In genomic region chr7:122350701-122351100, GRCh38 we compare ENCODE assay signal across 19 cellular contexts. TPM values are rescaled to one million over a fixed set of nuclear protein-coding genes. Genes with fewer than 3 reads are reported as not detected.
DNase-seq lines count a peak whose midpoint lies in the region; ATAC-seq, FAIRE-seq and TF ChIP-seq lines count a peak whose summit lies in the region.
"Had no signal": no experiment of that assay in that cellular context is flagged by ENCODE, and none has a peak within 500 bp of the region (broad histone marks: within the 10 kb centered on the region; RNA-seq: fewer than 3 reads in every experiment).

No MANE protein-coding gene starts in this region.

- H2BK15ac ChIP-seq in H9 (ENCODE audit: low read depth, low read length), result no peak overlapping the region

- no peak overlapping the region for H3T11ph ChIP-seq in H9 (ENCODE audit: low read length)

- WGBS in H9 (ENCODE audit: extremely low coverage, insufficient read length, low lambda C conversion rate), result no CpG with 5 or more reads among the region's 3 CpGs
- 88% methylated on average over 3 of the region's 3 CpGs for WGBS in right cardiac atrium

- H3F3A ChIP-seq in neural progenitor cell (ENCODE audit: low read depth), result peaks cover 33% of the 10 kb centered on the region

- H3K4me3 Mint-ChIP-seq in H9 (no peak overlapping the region), WTC11 (no peak overlapping the region), neural progenitor cell (no peak overlapping the region)
- H3K4me3 Mint-ChIP-seq: CD4-positive, alpha-beta T cell had no signal

- no peak overlapping the region for H3K14ac ChIP-seq in H9 (ENCODE audit: insufficient read depth, low read length)

- H3K9me3 ChIP-seq in H9 (ENCODE audit: control insufficient read depth, low read depth, low read length) (no peaks in the 10 kb centered on the region), neural progenitor cell (ENCODE audit: low read depth) (no peaks in the 10 kb centered on the region), right cardiac atrium (ENCODE audit: control insufficient read depth, low read length) (no peaks in the 10 kb centered on the region)
- H3K9me3 ChIP-seq: BE2C, HAP-1 had no signal

- H4K20me1 ChIP-seq in H9 (ENCODE audit: control insufficient read depth, insufficient read depth, insufficient read length) (no peaks in the 10 kb centered on the region), neural progenitor cell (ENCODE audit: low read depth) (no peaks in the 10 kb centered on the region)

- H3K79me2 ChIP-seq in H9 (ENCODE audit: insufficient read depth, low read length), result no peaks in the 10 kb centered on the region
- no peaks in the 10 kb centered on the region for H3K79me2 ChIP-seq in neural progenitor cell (ENCODE audit: low read depth)

- H3K4me2 ChIP-seq in H9 (ENCODE audit: insufficient read depth, insufficient read length, low read length), result no peak overlapping the region
- no peak overlapping the region for H3K4me2 ChIP-seq in neural progenitor cell

- no peak overlapping the region for H3K56ac ChIP-seq in H9 (ENCODE audit: insufficient read length, low read depth, low read length)

- CTCF ChIA-PET in WTC11 (lab: Charles Lee), result interaction anchor here (1.5 to 1.9 kb wide), 2 partner anchors 9 to 165 kb away, joined by 3 to 5 read pairs; no protein-coding TSS in a partner anchor

- H3K4ac ChIP-seq in H9 (ENCODE audit: low read depth, low read length), result no peak overlapping the region

- DNase-seq in D721Med (ENCODE audit: insufficient read length, low spot score), result no peak
- DNase-seq in H9, result no peak
- no peak for DNase-seq in WTC11 (ENCODE audit: low spot score)
- no peak for DNase-seq in neural progenitor cell (ENCODE audit: low spot score)
- no peak for DNase-seq in COLO668 (lab: John Stamatoyannopoulos, UW; ENCODE audit: unreplicated experiment)
- DNase-seq in right cardiac atrium, result no peak
- no peak for DNase-seq in EL
- DNase-seq: BE2C; C1 segment of cervical spinal cord; CD4-positive, alpha-beta T cell; DMS79 treated with DMSO at 0.1 percent for 48 hours; KG1 had no signal

- H3K36me3 Mint-ChIP-seq in H9 (ENCODE audit: insufficient read depth in 1 of 3, low read depth in 3 of 3), result no peaks in the 10 kb centered on the region
- H3K36me3 Mint-ChIP-seq in WTC11, result no peaks in the 10 kb centered on the region
- no peaks in the 10 kb centered on the region for H3K36me3 Mint-ChIP-seq in neural progenitor cell

- no peak overlapping the region for H3K23ac ChIP-seq in H9 (ENCODE audit: insufficient read length, low read depth, low read length)

- no peak overlapping the region for H3K18ac ChIP-seq in H9 (ENCODE audit: insufficient read length, low read depth, low read length)

- no peaks in the 10 kb centered on the region for H3K27me3 ChIP-seq in H9 (ENCODE audit: insufficient read depth, low read length)
- no peaks in the 10 kb centered on the region for H3K27me3 ChIP-seq in neural progenitor cell
- no peaks in the 10 kb centered on the region for H3K27me3 ChIP-seq in right cardiac atrium (ENCODE audit: control insufficient read depth, insufficient read depth)
- H3K27me3 ChIP-seq: BE2C had no signal

- H2BK5ac ChIP-seq in H9 (ENCODE audit: insufficient read length, low read length), result no peak overlapping the region

- H3K27me3 Mint-ChIP-seq in H9 (ENCODE audit: low read depth) (no peaks in the 10 kb centered on the region), WTC11 (ENCODE audit: low read depth) (no peaks in the 10 kb centered on the region), neural progenitor cell (ENCODE audit: insufficient read depth, low read depth) (no peaks in the 10 kb centered on the region)

- intact Hi-C loops in right cardiac atrium (cut with DNase I), result no loop called here

- H2BK20ac ChIP-seq in H9 (ENCODE audit: low read depth, low read length, poor library complexity, severe bottlenecking), result no peak overlapping the region

- H3K4me1 Mint-ChIP-seq in H9, result peaks cover 27 to 28% of the 10 kb centered on the region in 2 experiments
- peaks cover 37% of the 10 kb centered on the region for H3K4me1 Mint-ChIP-seq in WTC11
- H3K4me1 Mint-ChIP-seq in neural progenitor cell, result peaks cover 9% of the 10 kb centered on the region

- POLR2A ChIA-PET in WTC11 (lab: Charles Lee), result no interaction called here

- H2AFZ ChIP-seq in H9 (ENCODE audit: low read length) (no peak overlapping the region), neural progenitor cell (replicated peaks) (no peak overlapping the region)

- H3K27ac Mint-ChIP-seq in H9, result peak overlapping the region in 1 of 3 experiments; percentile 83; a peak in 1 of 7 replicates
- H3K27ac Mint-ChIP-seq in WTC11, result no peak overlapping the region
- H3K27ac Mint-ChIP-seq in neural progenitor cell, result no peak overlapping the region
- H3K27ac Mint-ChIP-seq: CD4-positive, alpha-beta T cell had no signal

- no peak overlapping the region for H2BK12ac ChIP-seq in H9 (ENCODE audit: insufficient read length, low read depth, low read length)

- H3K23me2 ChIP-seq in H9 (ENCODE audit: insufficient read length, low read depth, low read length, poor library complexity, severe bottlenecking), result no peaks in the 10 kb centered on the region

- no peak overlapping the region for H2AK5ac ChIP-seq in H9 (ENCODE audit: insufficient read length, low read length)

- no peak overlapping the region for H4K5ac ChIP-seq in H9 (ENCODE audit: insufficient read length, low read depth, low read length)

- no peak overlapping the region for H4K91ac ChIP-seq in H9 (ENCODE audit: insufficient read length, low read depth, low read length)

- H3K9ac ChIP-seq in H9 (ENCODE audit: extremely low read depth, insufficient read length, low read length) (no peak overlapping the region), neural progenitor cell (no peak overlapping the region)

- no peak for FAIRE-seq in D721Med (lab: Jason Lieb, UNC)
- FAIRE-seq: GM12892, GM18507, H1 had no signal

- H2BK120ac ChIP-seq in H9 (ENCODE audit: low read depth, low read length, poor library complexity, severe bottlenecking), result no peak overlapping the region

- ATAC-seq in WTC11 (peak; percentile 68), right cardiac atrium (no peak)

- TF ChIP-seq CTCF in D721Med (IDR thresholded peaks at IDR 0.05; ENCODE audit: insufficient read depth, missing control alignments) (peak; percentile 5), H9 (conservative IDR thresholded peaks at IDR 0.05) (peak; percentile 33; the same call in 2 of the 3 replicates), WTC11 (IDR thresholded peaks at IDR 0.05) (no peak), neural progenitor cell (IDR thresholded peaks at IDR 0.05) (peak; percentile 15)

- H3K9me3 Mint-ChIP-seq in H9 (no peaks in the 10 kb centered on the region), WTC11 (no peaks in the 10 kb centered on the region), neural progenitor cell (no peaks in the 10 kb centered on the region)
- H3K9me3 Mint-ChIP-seq: CD4-positive, alpha-beta T cell had no signal

- H3K27ac ChIP-seq in H9 (ENCODE audit: insufficient read length, low read depth, low read length) (no peak overlapping the region), neural progenitor cell (no peak overlapping the region), right cardiac atrium (ENCODE audit: low read length) (no peak overlapping the region)

- no peaks in the 10 kb centered on the region for H3K79me1 ChIP-seq in H9 (ENCODE audit: insufficient read depth, low read depth, low read length, poor library complexity, severe bottlenecking)

- H4K8ac ChIP-seq in H9 (replicated peaks; ENCODE audit: insufficient read length, low read depth, low read length), result no peak overlapping the region

- H3K4me1 ChIP-seq in H9 (ENCODE audit: insufficient read depth, low read length) (no peaks in the 10 kb centered on the region; the same call in 1 of the 2 replicates), neural progenitor cell (peaks cover 62% of the 10 kb centered on the region), right cardiac atrium (ENCODE audit: control insufficient read depth, insufficient read depth, low read length) (no peaks in the 10 kb centered on the region)
- H3K4me1 ChIP-seq: BE2C, HAP-1 had no signal

- H3K4me3 ChIP-seq in neural progenitor cell (no peak overlapping the region), right cardiac atrium (ENCODE audit: low read length) (no peak overlapping the region)
- H3K4me3 ChIP-seq: HAP-1 had no signal

- no peaks in the 10 kb centered on the region for H3K36me3 ChIP-seq in neural progenitor cell
- H3K36me3 ChIP-seq: BE2C, HAP-1 had no signal

TF ChIP-seq in WTC11, 78 proteins besides CTCF, POLR2A, EP300 and RAD21 (continues in another document):
- no peak for TF ChIP-seq ZNF138 (CRISPR knock-in tag; conservative IDR thresholded peaks at IDR 0.05)
- no peak for TF ChIP-seq ZNF416 (CRISPR knock-in tag; IDR thresholded peaks at IDR 0.05)
- TF ChIP-seq E2F5 (CRISPR knock-in tag; IDR thresholded peaks at IDR 0.05), result no peak
- no peak for TF ChIP-seq ATF3 (CRISPR knock-in tag; conservative IDR thresholded peaks at IDR 0.05)
- TF ChIP-seq ZNF121 (CRISPR knock-in tag; IDR thresholded peaks at IDR 0.05), result no peak
- TF ChIP-seq SMAD3 (CRISPR knock-in tag; IDR thresholded peaks at IDR 0.05; ENCODE audit: borderline replicate concordance), result no peak
- no peak for TF ChIP-seq ATF2 (CRISPR knock-in tag; IDR thresholded peaks at IDR 0.05; ENCODE audit: borderline replicate concordance, low read depth)
- TF ChIP-seq CREB1 (CRISPR knock-in tag; IDR thresholded peaks at IDR 0.05), result no peak

RNA-seq across cellular contexts. Expression of gene FEZF1, which starts 46.2 kb away (rescaled TPM):
- 37.8 and 41.5 TPM in 2 replicates for total RNA-seq in H9 (2021)
- total RNA-seq in WTC11 (2021), result 11.1 to 20.0 TPM (median 11.6 TPM) in 3 replicates
- total RNA-seq in neural progenitor cell (ENCODE audit: low replicate concordance), result 330 and 467 TPM in 2 replicates
- not detected for total RNA-seq in right cardiac atrium
- polyA plus RNA-seq in right cardiac atrium, result not detected
- total RNA-seq: A172; CD4-positive, alpha-beta T cell; G401; HT-29 had no signal

Comparison
In these comparisons a context has a peak if more than half of its experiments do, and no peak if none do; other contexts are left out.
1. RNA of gene FEZF1, which starts 46.2 kb away (total RNA-seq): 330 to 467 TPM in neural progenitor cell, 37.8 to 41.5 TPM in H9 and 11.1 to 20.0 TPM in WTC11; not detected in right cardiac atrium; every median in the first group is over 10 times any median in the second.